ENCODE assay signal across 15 cellular contexts in genomic region chr2:68238955-68239822, GRCh38. TPM values are rescaled to one million over a fixed set of nuclear protein-coding genes. Genes with fewer than 3 reads are reported as not detected.
DNase-seq lines count a peak whose midpoint lies in the region; ATAC-seq and TF ChIP-seq lines count a peak whose summit lies in the region.
"Had no signal": no experiment of that assay in that cellular context is flagged by ENCODE, and none has a peak within 500 bp of the region (broad histone marks: within the 10 kb centered on the region; RNA-seq: fewer than 3 reads in every experiment).

No MANE protein-coding gene starts in this region.

- peak; percentile 71 for DNase-seq in ELR (ENCODE audit: low read depth)
- peak; percentile 58 for DNase-seq in amniotic epithelial cell (ENCODE audit: low read depth)
- no peak for DNase-seq in natural killer cell
- no peak for DNase-seq in GM19240 (ENCODE audit: insufficient read length, low spot score)
- no peak for DNase-seq in substantia nigra (lab: John Stamatoyannopoulos, UW)
- DNase-seq in stimulated activated CD8-positive, alpha-beta memory T cell treated with anti-CD3 and anti-CD28 coated beads, Interleukin-4, amount 100 ng/mL, for 48 hours, result no peak
- DNase-seq: body of pancreas, DND-41, KBM-7, kidney glomerular epithelial cell, NCI-H2227 treated with DMSO at 0.1 percent for 48 hours, SHP77 treated with DMSO at 0.1 percent for 48 hours, upper lobe of left lung had no signal

- no peak overlapping the region for H3K27ac ChIP-seq in substantia nigra (ENCODE audit: low read depth, low read length, poor library complexity, severe bottlenecking)
- H3K27ac ChIP-seq: body of pancreas, upper lobe of left lung had no signal

- no peaks in the 10 kb centered on the region for H3K9me2 ChIP-seq in Loucy (replicated peaks; ENCODE audit: low read depth, low read length)

- TF ChIP-seq CTCF in Loucy (conservative IDR thresholded peaks at IDR 0.05; ENCODE audit: low read length) (no peak), natural killer cell (IDR thresholded peaks at IDR 0.05) (no peak)

- H3K27me3 Mint-ChIP-seq in natural killer cell (ENCODE audit: low read depth in 2 of 2), result no peaks in the 10 kb centered on the region

- H3K36me3 Mint-ChIP-seq in natural killer cell, result no peaks in the 10 kb centered on the region

- ATAC-seq in natural killer cell, result peak in 2 of 3 donors; percentile 39 to 56
- no peak for ATAC-seq in GM18907 (IDR thresholded peaks at IDR 0.05; ENCODE audit: unreplicated experiment)
- ATAC-seq: body of pancreas had no signal

- H3K9ac ChIP-seq in Loucy (ENCODE audit: low read depth, low read length, poor library complexity, severe bottlenecking), result no peak overlapping the region

- peak overlapping the region; percentile 77 for H3K4me3 Mint-ChIP-seq in natural killer cell

- peaks cover 100% of the 10 kb centered on the region for H4K20me1 ChIP-seq in Loucy (ENCODE audit: insufficient read depth, low read length, poor library complexity, severe bottlenecking)

- H3K9me3 Mint-ChIP-seq in natural killer cell, result no peaks in the 10 kb centered on the region

- no peak overlapping the region for H2AFZ ChIP-seq in Loucy (ENCODE audit: low read length)

- peak overlapping the region; percentile 74 to 78 for H3K27ac Mint-ChIP-seq in natural killer cell

- intact Hi-C loops in natural killer cell (cut with micrococcal nuclease), result no loop called here

- H3F3A ChIP-seq in Loucy (ENCODE audit: low read depth), result no peaks in the 10 kb centered on the region; the same call in 1 of the 2 replicates

- peak overlapping the region; percentile 0 for H3K4me2 ChIP-seq in Loucy (ENCODE audit: low read depth, low read length, poor library complexity, severe bottlenecking)

- no peaks in the 10 kb centered on the region for H3K9me3 ChIP-seq in Loucy (ENCODE audit: insufficient read depth, low read depth, low read length)
- H3K9me3 ChIP-seq: body of pancreas, upper lobe of left lung had no signal

- peaks cover 65 to 66% of the 10 kb centered on the region in 2 donors for H3K4me1 Mint-ChIP-seq in natural killer cell

- peaks cover 41% of the 10 kb centered on the region for H3K4me1 ChIP-seq in Loucy (ENCODE audit: insufficient read depth, low read length, poor library complexity, severe bottlenecking)

- peaks cover 100% of the 10 kb centered on the region for H3K79me2 ChIP-seq in Loucy (ENCODE audit: insufficient read depth, low read length)

- H3K4me3 ChIP-seq in Loucy (ENCODE audit: low read length, poor library complexity, severe bottlenecking), result no peak overlapping the region
- H3K4me3 ChIP-seq: body of pancreas, upper lobe of left lung had no signal

- no peaks in the 10 kb centered on the region for H3K27me3 ChIP-seq in Loucy (ENCODE audit: insufficient read depth, low read length, poor library complexity, severe bottlenecking)
- H3K27me3 ChIP-seq: body of pancreas, upper lobe of left lung had no signal

- peaks cover 12% of the 10 kb centered on the region for H3K36me3 ChIP-seq in Loucy (ENCODE audit: insufficient read depth, low read length)
- H3K36me3 ChIP-seq: upper lobe of left lung had no signal

RNA-seq across cellular contexts. Expression of gene PPP3R1, which starts 13.1 kb away (rescaled TPM):
- 10 to 100 TPM; 77.8 to 86.2 (median 79.9) TPM for total RNA-seq in natural killer cell

Comparison
In these comparisons a context has a peak if more than half of its experiments do, and no peak if none do; other contexts are left out.
1. DNase-seq: peak in ELR (single experiment) and amniotic epithelial cell (single experiment); none in natural killer cell (single experiment), GM19240 (single experiment), substantia nigra (0 of 49) and stimulated activated CD8-positive, alpha-beta memory T cell treated with anti-CD3 and anti-CD28 coated beads, Interleukin-4, amount 100 ng/mL, for 48 hours (single experiment).